8 cellular contexts compared by ENCODE assay signal in genomic region chr2:96867756-96868554, GRCh38. TPM values are rescaled to one million over a fixed set of nuclear protein-coding genes. Genes with fewer than 3 reads are reported as not detected.
A peak's percentile ranks its signal among the peaks of the same experiment; 100 is the strongest.
DNase-seq lines count a peak whose midpoint lies in the region; ATAC-seq and TF ChIP-seq lines count a peak whose summit lies in the region.

No MANE protein-coding gene starts in this region.

- ATAC-seq in effector memory CD8-positive, alpha-beta T cell (replicated peaks) = peak; percentile 16
- no peak for ATAC-seq in HG03571 (IDR thresholded peaks at IDR 0.05; ENCODE audit: unreplicated experiment)

- no peak for TF ChIP-seq CTCF in neural cell (IDR thresholded peaks at IDR 0.05; ENCODE audit: poor library complexity, severe bottlenecking)

- H3K9me3 ChIP-seq in SJSA1 (replicated peaks) = 0 out of 2 replicates have a peak, but pooled peaks cover 4% of the 10 kb centered on the region
- H3K9me3 ChIP-seq in neural cell (ENCODE audit: low read length) = no peaks in the 10 kb centered on the region

- H4K20me1 ChIP-seq in neural cell (ENCODE audit: insufficient read depth) = peaks cover 16% of the 10 kb centered on the region

- H3K9me3 Mint-ChIP-seq in effector memory CD8-positive, alpha-beta T cell = no peaks in the 10 kb centered on the region

- TF ChIP-seq RAD21 in neural cell (conservative IDR thresholded peaks at IDR 0.05) = no peak

- DNase-seq in stimulated activated CD4-positive, alpha-beta T cell treated with anti-CD3 and anti-CD28 coated beads, Interleukin-4, amount 100 ng/mL, for 1 hour = peak; percentile 39
- no peak for DNase-seq in stimulated activated CD4-positive, alpha-beta T cell treated with anti-CD3 and anti-CD28 coated beads, Interleukin-4, amount 100 ng/mL, for 4 hours
- peak; percentile 33 to 43 for DNase-seq in SJSA1 (ENCODE audit: low read depth in 1 of 2, low spot score in 2 of 2)
- DNase-seq in effector memory CD8-positive, alpha-beta T cell = peak in 1 of 3 experiments; percentile 26
- DNase-seq in NCI-H1092 treated with DMSO at 0.1 percent for 48 hours (lab: John Stamatoyannopoulos, UW) = no peak
- no peak for DNase-seq in stimulated activated CD8-positive, alpha-beta memory T cell treated with anti-CD3 and anti-CD28 coated beads, Interleukin-4, amount 100 ng/mL, for 48 hours

- no peaks in the 10 kb centered on the region for H3K27me3 Mint-ChIP-seq in effector memory CD8-positive, alpha-beta T cell

- peak overlapping the region; percentile 54 to 90 for H3K27ac Mint-ChIP-seq in effector memory CD8-positive, alpha-beta T cell

- TF ChIP-seq EP300 in neural cell (conservative IDR thresholded peaks at IDR 0.05; ENCODE audit: poor library complexity, severe bottlenecking) = no peak

- peak overlapping the region; percentile 83 for H3K27ac ChIP-seq in SJSA1
- H3K27ac ChIP-seq in neural cell (ENCODE audit: low read length) = peak overlapping the region; percentile 90

- H3K4me3 Mint-ChIP-seq in effector memory CD8-positive, alpha-beta T cell = peak overlapping the region; percentile 85 to 87

- peaks cover 34% of the 10 kb centered on the region for H3K79me2 ChIP-seq in neural cell (replicated peaks; ENCODE audit: insufficient read depth, low read length)

- H2AFZ ChIP-seq in neural cell (ENCODE audit: low read depth, low read length) = peak overlapping the region; percentile 56

- H3K9me2 ChIP-seq in neural cell (ENCODE audit: insufficient read depth, low read length) = no peaks in the 10 kb centered on the region

- H3K27me3 ChIP-seq in SJSA1 (replicated peaks) (peaks cover 4% of the 10 kb centered on the region; the same call in 1 of the 2 replicates), neural cell (ENCODE audit: insufficient read depth, low read depth, low read length) (no peaks in the 10 kb centered on the region)

- H3K4me3 ChIP-seq in SJSA1 (peak overlapping the region; percentile 87), neural cell (ENCODE audit: low read length) (peak overlapping the region; percentile 94)

- peaks cover 31% of the 10 kb centered on the region for H3K4me1 ChIP-seq in SJSA1 (replicated peaks)

- peaks cover 19 to 34% of the 10 kb centered on the region in 2 donors for H3K4me1 Mint-ChIP-seq in effector memory CD8-positive, alpha-beta T cell (ENCODE audit: low read depth in 2 of 2)

- H3K9ac ChIP-seq in neural cell (ENCODE audit: low read length) = peak overlapping the region; percentile 98

- no peaks in the 10 kb centered on the region for H3F3A ChIP-seq in neural cell (ENCODE audit: insufficient read depth, low read length, poor library complexity, severe bottlenecking)

- H3K36me3 Mint-ChIP-seq in effector memory CD8-positive, alpha-beta T cell (ENCODE audit: insufficient read depth) = peaks cover 36% of the 10 kb centered on the region

- H3K36me3 ChIP-seq in SJSA1 (peaks cover 58% of the 10 kb centered on the region), neural cell (ENCODE audit: insufficient read depth, low read length) (no peaks in the 10 kb centered on the region)

- peak overlapping the region; percentile 88 for H3K4me2 ChIP-seq in neural cell (ENCODE audit: low read length)

TF ChIP-seq in neural cell, 6 proteins besides CTCF, POLR2A, EP300 and RAD21:
- TF ChIP-seq EZH2 (IDR thresholded peaks at IDR 0.05; ENCODE audit: borderline replicate concordance, insufficient read depth, low read length, poor library complexity, severe bottlenecking) (no peak), TAF1 (IDR thresholded peaks at IDR 0.05; ENCODE audit: low read depth) (no peak), POLR2AphosphoS5 (IDR thresholded peaks at IDR 0.05) (no peak), SMC3 (conservative IDR thresholded peaks at IDR 0.05; ENCODE audit: poor library complexity) (no peak), REST (IDR thresholded peaks at IDR 0.05; ENCODE audit: borderline replicate concordance) (no peak), MXI1 (conservative IDR thresholded peaks at IDR 0.05; ENCODE audit: poor library complexity, severe bottlenecking) (no peak)

RNA-seq across cellular contexts. Expression of gene SEMA4C, which starts 1.9 kb away (rescaled TPM):
- 23.0 and 23.4 TPM in 2 replicates for total RNA-seq in SJSA1 (2014; rRNA removed; shearing (Covaris generic))
- polyA plus RNA-seq in neural cell = 88.7 and 101 TPM in 2 replicates
- polyA minus RNA-seq in neural cell = 87.4 and 111 TPM in 2 replicates

RNA-seq across cellular contexts. Expression of gene ANKRD39, which starts 10.1 kb away (rescaled TPM):
- 16.3 and 21.5 TPM in 2 replicates for total RNA-seq in SJSA1 (2014; rRNA removed; shearing (Covaris generic))
- 30.7 and 39.0 TPM in 2 replicates for polyA plus RNA-seq in neural cell
- polyA minus RNA-seq in neural cell = 15.3 and 18.2 TPM in 2 replicates

RNA-seq across cellular contexts. Expression of gene ANKRD23, which starts 24.1 kb away (rescaled TPM):
- total RNA-seq in SJSA1 (2014; rRNA removed; shearing (Covaris generic)) = 2.5 and 3.4 TPM in 2 replicates
- polyA plus RNA-seq in neural cell = 12.1 and 17.7 TPM in 2 replicates
- polyA minus RNA-seq in neural cell = 13.4 and 16.6 TPM in 2 replicates

RNA-seq across cellular contexts. Expression of gene CNNM3, which starts 51.9 kb away (rescaled TPM):
- 3.0 and 5.3 TPM in 2 replicates for total RNA-seq in SJSA1 (2014; rRNA removed; shearing (Covaris generic))
- 9.5 and 9.6 TPM in 2 replicates for polyA plus RNA-seq in neural cell
- 15.7 and 19.2 TPM in 2 replicates for polyA minus RNA-seq in neural cell

Comparison
In these comparisons a context has a peak if more than half of its experiments do, and no peak if none do; other contexts are left out.
1. DNase-seq: peak in stimulated activated CD4-positive, alpha-beta T cell treated with anti-CD3 and anti-CD28 coated beads, Interleukin-4, amount 100 ng/mL, for 1 hour (single experiment) and SJSA1 (2 of 2); none in stimulated activated CD4-positive, alpha-beta T cell treated with anti-CD3 and anti-CD28 coated beads, Interleukin-4, amount 100 ng/mL, for 4 hours (0 of 2), NCI-H1092 treated with DMSO at 0.1 percent for 48 hours (single experiment) and stimulated activated CD8-positive, alpha-beta memory T cell treated with anti-CD3 and anti-CD28 coated beads, Interleukin-4, amount 100 ng/mL, for 48 hours (single experiment).